In the genomic region with DNA sequence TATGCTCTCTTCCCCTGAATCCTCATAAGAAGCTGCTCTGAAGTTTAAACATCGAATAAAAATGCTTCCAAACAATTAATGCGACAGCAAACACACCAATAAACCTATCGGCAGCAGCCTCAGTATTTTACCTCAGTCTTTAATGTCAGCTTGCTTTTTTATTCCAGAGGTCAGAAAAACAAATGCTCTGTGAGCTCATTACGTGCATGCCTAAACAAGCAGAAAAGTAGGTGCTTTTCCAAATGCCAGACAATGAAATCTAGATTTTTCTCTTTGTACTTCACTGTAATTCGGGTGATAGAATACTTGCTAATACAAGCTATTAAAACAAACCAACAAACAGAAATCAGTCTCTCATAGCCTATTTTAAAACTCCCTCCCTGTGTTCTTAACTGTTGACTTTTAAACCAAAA, we compare ENCODE assay signal across 12 cellular contexts.
"Had no signal": no experiment of that assay in that cellular context is flagged by ENCODE, and none has a peak within 500 bp of the region (broad histone marks: within the 10 kb centered on the region; RNA-seq: fewer than 3 reads in every experiment).

No MANE protein-coding gene starts in this region.

- H3K27ac ChIP-seq: heart right ventricle, left ventricle myocardium inferior, neutrophil, stomach, uterus had no signal

- H3K36me3 ChIP-seq: heart right ventricle, left ventricle myocardium inferior, neutrophil, stomach, uterus had no signal

- H3K4me3 ChIP-seq: heart right ventricle, left ventricle myocardium inferior, skin epidermis, stomach, uterus had no signal

- FAIRE-seq: frontal cortex had no signal

- ATAC-seq: heart right ventricle, T-helper 17 cell had no signal

- H3K9me3 ChIP-seq: heart right ventricle, left ventricle myocardium inferior, neutrophil, uterus had no signal

- H3K27me3 ChIP-seq: heart right ventricle, neutrophil, stomach, uterus had no signal

- DNase-seq: activated CD4-positive, alpha-beta T cell treated with anti-CD3 and anti-CD28 coated beads, Interleukin-2, amount 50 U/mL, for 1 hour; activated T-cell treated with anti-CD3 and anti-CD28 coated beads, Interleukin-2, amount 50 U/mL, for 1 hour; amniotic stem cell; heart right ventricle; islet precursor cell; left ventricle myocardium inferior; stomach; T-helper 17 cell; uterus had no signal

- H3K4me1 ChIP-seq: heart right ventricle, left ventricle myocardium inferior, stomach, uterus had no signal
